In the genomic region with DNA sequence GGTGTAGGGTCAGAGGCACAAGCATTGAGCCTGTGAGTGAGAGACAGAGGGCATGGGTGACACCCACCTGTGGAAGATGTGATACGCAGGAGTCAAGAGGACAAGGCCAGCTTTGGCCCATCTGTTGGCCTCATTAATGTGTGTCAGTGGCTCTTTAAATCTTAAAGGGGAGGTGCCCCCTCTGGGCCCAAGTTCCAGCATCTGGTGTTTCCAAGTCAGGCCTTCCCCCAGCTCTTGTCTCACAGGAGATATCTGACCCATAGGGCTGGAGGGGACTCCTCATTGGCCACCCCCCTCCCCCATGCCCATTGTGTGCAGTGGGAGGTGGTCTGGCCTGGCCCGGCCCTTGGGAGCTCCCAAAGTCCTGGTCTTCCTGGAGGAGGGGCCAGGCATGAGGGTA, we compare ENCODE assay signal across 1 cellular context.
TF ChIP-seq lines count a peak whose summit lies in the region.

No MANE protein-coding gene starts in this region.

TF ChIP-seq in GM23338, 12 proteins besides CTCF, POLR2A, EP300 and RAD21 (continued from another document):
- TF ChIP-seq, protein P1, sequence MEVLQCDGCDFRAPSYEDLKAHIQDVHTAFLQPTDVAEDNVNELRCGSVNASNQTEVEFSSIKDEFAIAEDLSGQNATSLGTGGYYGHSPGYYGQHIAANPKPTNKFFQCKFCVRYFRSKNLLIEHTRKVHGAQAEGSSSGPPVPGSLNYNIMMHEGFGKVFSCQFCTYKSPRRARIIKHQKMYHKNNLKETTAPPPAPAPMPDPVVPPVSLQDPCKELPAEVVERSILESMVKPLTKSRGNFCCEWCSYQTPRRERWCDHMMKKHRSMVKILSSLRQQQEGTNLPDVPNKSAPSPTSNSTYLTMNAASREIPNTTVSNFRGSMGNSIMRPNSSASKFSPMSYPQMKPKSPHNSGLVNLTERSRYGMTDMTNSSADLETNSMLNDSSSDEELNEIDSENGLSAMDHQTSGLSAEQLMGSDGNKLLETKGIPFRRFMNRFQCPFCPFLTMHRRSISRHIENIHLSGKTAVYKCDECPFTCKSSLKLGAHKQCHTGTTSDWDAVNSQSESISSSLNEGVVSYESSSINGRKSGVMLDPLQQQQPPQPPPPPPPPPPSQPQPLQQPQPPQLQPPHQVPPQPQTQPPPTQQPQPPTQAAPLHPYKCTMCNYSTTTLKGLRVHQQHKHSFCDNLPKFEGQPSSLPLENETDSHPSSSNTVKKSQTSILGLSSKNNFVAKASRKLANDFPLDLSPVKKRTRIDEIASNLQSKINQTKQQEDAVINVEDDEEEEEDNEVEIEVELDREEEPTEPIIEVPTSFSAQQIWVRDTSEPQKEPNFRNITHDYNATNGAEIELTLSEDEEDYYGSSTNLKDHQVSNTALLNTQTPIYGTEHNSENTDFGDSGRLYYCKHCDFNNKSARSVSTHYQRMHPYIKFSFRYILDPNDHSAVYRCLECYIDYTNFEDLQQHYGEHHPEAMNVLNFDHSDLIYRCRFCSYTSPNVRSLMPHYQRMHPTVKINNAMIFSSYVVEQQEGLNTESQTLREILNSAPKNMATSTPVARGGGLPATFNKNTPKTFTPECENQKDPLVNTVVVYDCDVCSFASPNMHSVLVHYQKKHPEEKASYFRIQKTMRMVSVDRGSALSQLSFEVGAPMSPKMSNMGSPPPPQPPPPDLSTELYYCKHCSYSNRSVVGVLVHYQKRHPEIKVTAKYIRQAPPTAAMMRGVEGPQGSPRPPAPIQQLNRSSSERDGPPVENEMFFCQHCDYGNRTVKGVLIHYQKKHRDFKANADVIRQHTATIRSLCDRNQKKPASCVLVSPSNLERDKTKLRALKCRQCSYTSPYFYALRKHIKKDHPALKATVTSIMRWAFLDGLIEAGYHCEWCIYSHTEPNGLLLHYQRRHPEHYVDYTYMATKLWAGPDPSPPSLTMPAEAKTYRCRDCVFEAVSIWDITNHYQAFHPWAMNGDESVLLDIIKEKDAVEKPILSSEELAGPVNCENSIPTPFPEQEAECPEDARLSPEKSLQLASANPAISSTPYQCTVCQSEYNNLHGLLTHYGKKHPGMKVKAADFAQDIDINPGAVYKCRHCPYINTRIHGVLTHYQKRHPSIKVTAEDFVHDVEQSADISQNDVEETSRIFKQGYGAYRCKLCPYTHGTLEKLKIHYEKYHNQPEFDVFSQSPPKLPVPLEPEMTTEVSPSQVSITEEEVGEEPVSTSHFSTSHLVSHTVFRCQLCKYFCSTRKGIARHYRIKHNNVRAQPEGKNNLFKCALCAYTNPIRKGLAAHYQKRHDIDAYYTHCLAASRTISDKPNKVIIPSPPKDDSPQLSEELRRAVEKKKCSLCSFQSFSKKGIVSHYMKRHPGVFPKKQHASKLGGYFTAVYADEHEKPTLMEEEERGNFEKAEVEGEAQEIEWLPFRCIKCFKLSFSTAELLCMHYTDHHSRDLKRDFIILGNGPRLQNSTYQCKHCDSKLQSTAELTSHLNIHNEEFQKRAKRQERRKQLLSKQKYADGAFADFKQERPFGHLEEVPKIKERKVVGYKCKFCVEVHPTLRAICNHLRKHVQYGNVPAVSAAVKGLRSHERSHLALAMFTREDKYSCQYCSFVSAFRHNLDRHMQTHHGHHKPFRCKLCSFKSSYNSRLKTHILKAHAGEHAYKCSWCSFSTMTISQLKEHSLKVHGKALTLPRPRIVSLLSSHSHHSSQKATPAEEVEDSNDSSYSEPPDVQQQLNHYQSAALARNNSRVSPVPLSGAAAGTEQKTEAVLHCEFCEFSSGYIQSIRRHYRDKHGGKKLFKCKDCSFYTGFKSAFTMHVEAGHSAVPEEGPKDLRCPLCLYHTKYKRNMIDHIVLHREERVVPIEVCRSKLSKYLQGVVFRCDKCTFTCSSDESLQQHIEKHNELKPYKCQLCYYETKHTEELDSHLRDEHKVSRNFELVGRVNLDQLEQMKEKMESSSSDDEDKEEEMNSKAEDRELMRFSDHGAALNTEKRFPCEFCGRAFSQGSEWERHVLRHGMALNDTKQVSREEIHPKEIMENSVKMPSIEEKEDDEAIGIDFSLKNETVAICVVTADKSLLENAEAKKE (CRISPR knock-in tag; IDR thresholded peaks at IDR 0.05), result no peak
